ENCODE assay signal across 18 cellular contexts in the genomic region with DNA sequence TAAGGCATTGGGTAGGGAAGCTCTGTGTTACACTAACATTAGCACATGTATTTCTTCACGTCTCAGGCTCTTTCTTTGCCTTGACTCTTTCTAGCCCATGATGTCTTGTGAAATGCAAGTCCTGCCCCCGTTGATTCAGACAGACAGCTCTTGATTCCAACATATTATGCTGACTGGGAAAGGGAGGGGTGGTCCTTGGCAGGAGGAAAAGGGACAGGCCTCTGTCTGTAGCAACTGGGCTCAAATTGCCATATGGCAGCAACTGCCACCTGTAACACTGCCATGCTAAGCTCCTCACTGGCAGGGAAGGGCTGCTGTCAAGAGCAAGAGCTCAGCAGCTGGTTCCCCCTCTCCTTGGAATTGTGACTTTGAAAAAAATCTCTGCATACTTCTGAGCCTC. TPM values are rescaled to one million over a fixed set of nuclear protein-coding genes. Genes with fewer than 3 reads are reported as not detected.
DNase-seq lines count a peak whose midpoint lies in the region; FAIRE-seq and TF ChIP-seq lines count a peak whose summit lies in the region.
"Had no signal": no experiment of that assay in that cellular context is flagged by ENCODE, and none has a peak within 500 bp of the region (broad histone marks: within the 10 kb centered on the region; RNA-seq: fewer than 3 reads in every experiment).

No MANE protein-coding gene starts in this region.

- in situ Hi-C loops in brain microvascular endothelial cell (cut with HindIII; ENCODE audit: low pct_ligation_motif_present, low sequenced_read_pairs): no loop called here

- peaks cover 9% of the 10 kb centered on the region for H3K4me1 Mint-ChIP-seq in activated naive CD8-positive, alpha-beta T cell treated with anti-CD3 and anti-CD28 coated beads for 36 hours

- DNase-seq in DMS 273 treated with DMSO at 0.1 percent for 48 hours (lab: John Stamatoyannopoulos, UW) (peak; percentile 77), NCI-H1694 treated with DMSO at 0.1 percent for 48 hours (lab: John Stamatoyannopoulos, UW) (peak; percentile 89), NCI-H82 (lab: John Stamatoyannopoulos, UW) (peak; percentile 92), kidney (peak; percentile 16), NCI-H1436 (lab: John Stamatoyannopoulos, UW) (no peak), brain microvascular endothelial cell (no peak), DMS153 (lab: John Stamatoyannopoulos, UW) (no peak)
- no peak for DNase-seq in activated naive CD8-positive, alpha-beta T cell treated with anti-CD3 and anti-CD28 coated beads for 36 hours
- DNase-seq: DMS53, IMR-90, Karpas-422, MG63, NCI-H1105, NCI-H1930, NCI-H226 had no signal

- peaks cover 8% of the 10 kb centered on the region for H3K9me3 Mint-ChIP-seq in activated naive CD8-positive, alpha-beta T cell treated with anti-CD3 and anti-CD28 coated beads for 36 hours

- peaks cover 4% of the 10 kb centered on the region for H3K36me3 Mint-ChIP-seq in activated naive CD8-positive, alpha-beta T cell treated with anti-CD3 and anti-CD28 coated beads for 36 hours
- H3K36me3 Mint-ChIP-seq: CD14-positive monocyte had no signal

- peaks cover 0 to 8% of the 10 kb centered on the region in 2 donors for H3K9me3 ChIP-seq in kidney (ENCODE audit: control insufficient read depth in 1 of 2, low read length in 2 of 2)

- H3K27ac ChIP-seq in kidney (ENCODE audit: low read depth in 2 of 2, low read length in 2 of 2) (no peak overlapping the region), brain microvascular endothelial cell (no peak overlapping the region)

- FAIRE-seq in kidney (lab: Jason Lieb, UNC): no peak
- FAIRE-seq: GM19239, H54 had no signal

- H3K27ac Mint-ChIP-seq in activated naive CD8-positive, alpha-beta T cell treated with anti-CD3 and anti-CD28 coated beads for 36 hours: no peak overlapping the region
- H3K27ac Mint-ChIP-seq: CD14-positive monocyte had no signal

- H3K4me3 ChIP-seq in kidney (ENCODE audit: low read length in 2 of 2) (no peak overlapping the region), brain microvascular endothelial cell (ENCODE audit: low read depth, low read length) (no peak overlapping the region)
- H3K4me3 ChIP-seq: MG63 had no signal

- H3K27me3 ChIP-seq in brain microvascular endothelial cell (replicated peaks): peaks cover 7% of the 10 kb centered on the region
- H3K27me3 ChIP-seq: MG63 had no signal

- TF ChIP-seq CTCF in kidney (IDR thresholded peaks at IDR 0.05; ENCODE audit: borderline replicate concordance, extremely low read depth, insufficient read depth) (no peak), brain microvascular endothelial cell (IDR thresholded peaks at IDR 0.05; ENCODE audit: low read depth, low read length, missing control alignments) (no peak)

- H3K4me1 ChIP-seq in kidney (ENCODE audit: control insufficient read depth in 1 of 2, insufficient read depth in 1 of 2, low read depth in 1 of 2, low read length in 2 of 2): no peaks in the 10 kb centered on the region

- peaks cover 2% of the 10 kb centered on the region for H3K27me3 Mint-ChIP-seq in activated naive CD8-positive, alpha-beta T cell treated with anti-CD3 and anti-CD28 coated beads for 36 hours

- no peak overlapping the region for H3K4me3 Mint-ChIP-seq in activated naive CD8-positive, alpha-beta T cell treated with anti-CD3 and anti-CD28 coated beads for 36 hours
- H3K4me3 Mint-ChIP-seq: CD14-positive monocyte had no signal

- intact Hi-C loops in kidney (cut with DNase I): no loop called here

- H3K36me3 ChIP-seq in kidney (ENCODE audit: control insufficient read depth in 1 of 2, insufficient read depth in 2 of 2, low read length in 2 of 2) (no peaks in the 10 kb centered on the region), brain microvascular endothelial cell (replicated peaks) (no peaks in the 10 kb centered on the region)
- H3K36me3 ChIP-seq: MG63 had no signal

- no peak overlapping the region for H3K9ac ChIP-seq in kidney (ENCODE audit: low read length in 2 of 2)

RNA-seq across cellular contexts. Expression of a gene that starts 5.7 kb away (rescaled TPM):
- 11.7 TPM for total RNA-seq in kidney
- polyA plus RNA-seq in kidney (ENCODE audit: insufficient read depth, low read depth, low replicate concordance): 0.62 TPM
- under 1 TPM; 0.31 to 0.48 TPM for total RNA-seq in activated naive CD8-positive, alpha-beta T cell treated with anti-CD3 and anti-CD28 coated beads for 36 hours
- total RNA-seq: IMR-90 had no signal
- polyA plus RNA-seq: CD14-positive monocyte, IMR-90 had no signal

RNA-seq across cellular contexts. Expression of a gene that starts 24.8 kb away (rescaled TPM):
- total RNA-seq in kidney: 3.1 TPM
- polyA plus RNA-seq in kidney (ENCODE audit: insufficient read depth, low read depth, low replicate concordance): 0.41 TPM
- total RNA-seq in activated naive CD8-positive, alpha-beta T cell treated with anti-CD3 and anti-CD28 coated beads for 36 hours: not detected
- total RNA-seq: IMR-90 had no signal
- polyA plus RNA-seq: CD14-positive monocyte, IMR-90 had no signal

Comparison
In these comparisons a context has a peak if more than half of its experiments do, and no peak if none do; other contexts are left out.
1. DNase-seq: peak in DMS 273 treated with DMSO at 0.1 percent for 48 hours (single experiment), NCI-H1694 treated with DMSO at 0.1 percent for 48 hours (single experiment), NCI-H82 (single experiment) and kidney (single experiment); none in activated naive CD8-positive, alpha-beta T cell treated with anti-CD3 and anti-CD28 coated beads for 36 hours (single experiment), NCI-H1436 (single experiment), brain microvascular endothelial cell (single experiment) and DMS153 (single experiment).